Comparison of ENCODE assay signal across 23 cellular contexts in the genomic region with DNA sequence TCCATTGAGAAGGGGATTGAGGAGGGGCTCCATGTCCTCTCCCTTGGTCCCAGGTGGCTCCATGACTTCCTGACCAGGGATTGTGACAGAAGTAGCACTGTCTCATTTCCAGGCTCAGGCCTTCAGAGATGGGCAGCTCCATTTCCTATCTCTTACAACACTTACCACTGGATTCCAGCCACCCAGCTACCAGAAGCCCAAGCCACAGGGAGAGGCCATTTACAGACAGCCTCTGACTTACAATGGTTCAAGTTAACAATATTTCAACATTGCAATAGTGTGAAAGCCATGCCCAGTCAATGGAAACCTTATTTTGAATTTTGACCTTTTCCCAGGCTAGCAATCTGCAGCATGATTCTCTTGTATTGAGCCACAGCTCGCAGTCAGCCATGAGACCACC.
"Had no signal": no experiment of that assay in that cellular context is flagged by ENCODE, and none has a peak within 500 bp of the region (broad histone marks: within the 10 kb centered on the region; RNA-seq: fewer than 3 reads in every experiment).

No MANE protein-coding gene starts in this region.

- H3K27me3 ChIP-seq: SJSA1 had no signal

- H3K27ac ChIP-seq: HL-60, SK-N-MC had no signal

- DNase-seq: KBM-7, MV-4-11, NCI-H1048, NCI-H1105, NCI-H1417, NCI-H146, NCI-H1694 treated with DMSO at 0.1 percent for 48 hours, NCI-H1930, NCI-H2081, NCI-H2107, NCI-H226, NCI-H446, NCI-H510A, NCI-H524 treated with DMSO at 0.1 percent for 48 hours, NCI-H69, NCI-H774, Right ventricle myocardium superior, RPMI8226, SIG-M5, SW 1271 had no signal

- H3K36me3 ChIP-seq: SJSA1 had no signal

- H3K4me3 ChIP-seq: SJSA1, SK-N-MC had no signal

- H3K9me3 ChIP-seq: SJSA1 had no signal
